ENCODE assay signal across 19 cellular contexts in the genomic region with DNA sequence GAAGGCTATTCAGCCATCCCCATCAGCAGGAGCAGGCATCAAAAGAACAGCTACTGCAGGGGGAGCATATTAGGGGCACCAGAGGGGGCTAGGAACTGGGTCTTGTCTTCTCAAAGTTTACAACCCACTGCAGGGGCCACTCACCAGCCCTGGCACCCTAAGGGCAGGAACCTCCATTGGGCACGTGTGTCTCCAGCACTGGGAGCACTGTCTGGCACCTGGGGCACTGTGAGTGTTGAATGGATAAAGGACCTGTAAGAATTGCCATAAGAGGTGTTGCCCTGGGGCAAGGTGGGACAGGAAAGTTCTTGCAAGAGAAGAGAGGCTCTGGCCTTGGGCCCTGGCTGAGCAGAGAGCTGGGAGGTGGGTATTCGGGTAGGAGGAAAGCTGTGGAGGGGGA. TPM values are rescaled to one million over a fixed set of nuclear protein-coding genes. Genes with fewer than 3 reads are reported as not detected.
DNase-seq lines count a peak whose midpoint lies in the region; ATAC-seq and TF ChIP-seq lines count a peak whose summit lies in the region.
"Had no signal": no experiment of that assay in that cellular context is flagged by ENCODE, and none has a peak within 500 bp of the region (broad histone marks: within the 10 kb centered on the region; RNA-seq: fewer than 3 reads in every experiment).

No MANE protein-coding gene starts in this region.

- no peak for DNase-seq in natural killer cell
- no peak for DNase-seq in natural killer cell treated with Interleukin-12 subunit alpha and Interleukin-12 subunit beta and Interleukin-15 and Interleukin-18, amount 100 ng/mL, for 72 hours (ENCODE audit: low spot score)
- peak; percentile 69 for DNase-seq in endodermal cell
- peak; percentile 84 for DNase-seq in mesendoderm
- no peak for DNase-seq in type B pancreatic cell (ENCODE audit: extremely low spot score, unreplicated experiment)
- DNase-seq in GDM1 (lab: John Stamatoyannopoulos, UW), result no peak
- DNase-seq in UCSD-AML1 (lab: John Stamatoyannopoulos, UW; ENCODE audit: unreplicated experiment), result no peak
- no peak for DNase-seq in pons (ENCODE audit: low spot score)
- DNase-seq: CD4-positive, alpha-beta memory T cell; DMS53; IMR-90; Karpas-422; MM.1S; NCI-H1092; NCI-H2081; NCI-H510A; NCI-H774; OCI-M1; Right ventricle myocardium superior had no signal

- H3K36me3 ChIP-seq in endodermal cell (ENCODE audit: control insufficient read depth, insufficient read depth, low read length) (no peaks in the 10 kb centered on the region), mesendoderm (ENCODE audit: control insufficient read depth, insufficient read depth, low read length) (no peaks in the 10 kb centered on the region)

- peaks cover 14% of the 10 kb centered on the region for H3K4me1 ChIP-seq in endodermal cell (ENCODE audit: control insufficient read depth, insufficient read depth, low read length)
- H3K4me1 ChIP-seq in mesendoderm (ENCODE audit: control insufficient read depth, low read depth, low read length), result peaks cover 14% of the 10 kb centered on the region

- intact Hi-C loops in natural killer cell (cut with micrococcal nuclease), result no loop called here

- H3K9ac ChIP-seq in endodermal cell (ENCODE audit: extremely low read depth, low read length, poor library complexity, severe bottlenecking) (no peak overlapping the region), mesendoderm (ENCODE audit: low read length) (no peak overlapping the region)

- H3K36me3 Mint-ChIP-seq in natural killer cell (no peaks in the 10 kb centered on the region), endodermal cell (ENCODE audit: low read depth) (no peaks in the 10 kb centered on the region), type B pancreatic cell (no peaks in the 10 kb centered on the region)
- H3K36me3 Mint-ChIP-seq in natural killer cell treated with Interleukin-12 subunit alpha and Interleukin-12 subunit beta and Interleukin-15 and Interleukin-18, amount 100 ng/mL, for 72 hours, result no peaks in the 10 kb centered on the region
- H3K36me3 Mint-ChIP-seq: CD4-positive, alpha-beta memory T cell had no signal

- H3K18ac ChIP-seq in mesendoderm (ENCODE audit: low read length), result peak overlapping the region; percentile 15

- no peak for ATAC-seq in natural killer cell
- no peak for ATAC-seq in natural killer cell treated with Interleukin-12 subunit alpha and Interleukin-12 subunit beta and Interleukin-15 and Interleukin-18, amount 100 ng/mL, for 72 hours

- H3K79me2 ChIP-seq in mesendoderm (ENCODE audit: control insufficient read depth, insufficient read depth, low read length), result no peaks in the 10 kb centered on the region

- H3K4me1 Mint-ChIP-seq in natural killer cell (peaks cover 6 to 13% of the 10 kb centered on the region in 2 donors), endodermal cell (peaks cover 40% of the 10 kb centered on the region), type B pancreatic cell (ENCODE audit: unreplicated experiment) (peaks cover 19% of the 10 kb centered on the region)
- peaks cover 0 to 4% of the 10 kb centered on the region in 2 donors for H3K4me1 Mint-ChIP-seq in natural killer cell treated with Interleukin-12 subunit alpha and Interleukin-12 subunit beta and Interleukin-15 and Interleukin-18, amount 100 ng/mL, for 72 hours (ENCODE audit: low read depth in 2 of 2)

- H2BK5ac ChIP-seq in mesendoderm (ENCODE audit: low read length), result no peak overlapping the region

- H3K9me3 ChIP-seq in endodermal cell (ENCODE audit: control insufficient read depth, low read length), result no peaks in the 10 kb centered on the region

- H3K9me3 Mint-ChIP-seq in natural killer cell (no peaks in the 10 kb centered on the region), endodermal cell (no peaks in the 10 kb centered on the region), type B pancreatic cell (no peaks in the 10 kb centered on the region)
- H3K9me3 Mint-ChIP-seq in natural killer cell treated with Interleukin-12 subunit alpha and Interleukin-12 subunit beta and Interleukin-15 and Interleukin-18, amount 100 ng/mL, for 72 hours, result no peaks in the 10 kb centered on the region
- H3K9me3 Mint-ChIP-seq: CD4-positive, alpha-beta memory T cell had no signal

- H3K23ac ChIP-seq in mesendoderm (ENCODE audit: low read length), result no peak overlapping the region

- no peak overlapping the region for H3K4me2 ChIP-seq in mesendoderm (ENCODE audit: low read length)

- peak overlapping the region; percentile 65 for H3K4ac ChIP-seq in mesendoderm (ENCODE audit: low read depth, low read length)

- TF ChIP-seq CTCF in natural killer cell (IDR thresholded peaks at IDR 0.05), result no peak
- TF ChIP-seq CTCF in endodermal cell (conservative IDR thresholded peaks at IDR 0.05), result no peak
- TF ChIP-seq CTCF in type B pancreatic cell (conservative IDR thresholded peaks at IDR 0.05), result no peak

- H2BK15ac ChIP-seq in mesendoderm (replicated peaks; ENCODE audit: low read depth), result no peak overlapping the region

- H4K8ac ChIP-seq in mesendoderm (ENCODE audit: low read depth, low read length), result no peak overlapping the region

- H3K27ac Mint-ChIP-seq in natural killer cell, result peak overlapping the region in 1 of 2 donors; percentile 63
- no peak overlapping the region for H3K27ac Mint-ChIP-seq in natural killer cell treated with Interleukin-12 subunit alpha and Interleukin-12 subunit beta and Interleukin-15 and Interleukin-18, amount 100 ng/mL, for 72 hours
- no peak overlapping the region for H3K27ac Mint-ChIP-seq in endodermal cell
- no peak overlapping the region for H3K27ac Mint-ChIP-seq in type B pancreatic cell
- H3K27ac Mint-ChIP-seq: CD4-positive, alpha-beta memory T cell had no signal

- WGBS in endodermal cell (ENCODE audit: insufficient coverage in 1 of 2, insufficient read length in 1 of 2), 2 experiments, result 63 to 64% methylated on average over 1 to 2 of the region's 2 CpGs
- no CpG with 5 or more reads among the region's 2 CpGs for WGBS in mesendoderm (ENCODE audit: extremely low coverage, insufficient coverage, low lambda C conversion rate)

- peak overlapping the region; percentile 28 for H3K4me3 Mint-ChIP-seq in natural killer cell
- H3K4me3 Mint-ChIP-seq in natural killer cell treated with Interleukin-12 subunit alpha and Interleukin-12 subunit beta and Interleukin-15 and Interleukin-18, amount 100 ng/mL, for 72 hours, result no peak overlapping the region
- no peak overlapping the region for H3K4me3 Mint-ChIP-seq in endodermal cell
- peak overlapping the region; percentile 72 for H3K4me3 Mint-ChIP-seq in type B pancreatic cell

- H4K5ac ChIP-seq in mesendoderm (ENCODE audit: low read length), result no peak overlapping the region

- no peak overlapping the region for H2BK120ac ChIP-seq in mesendoderm (ENCODE audit: low read depth, low read length)

- H3K56ac ChIP-seq in mesendoderm (ENCODE audit: low read length), result no peak overlapping the region

- H3K27ac ChIP-seq in endodermal cell (ENCODE audit: low read depth, low read length) (no peak overlapping the region), mesendoderm (ENCODE audit: low read depth, low read length) (no peak overlapping the region)

- no peak overlapping the region for H2AK5ac ChIP-seq in mesendoderm (ENCODE audit: low read length)

- H3K27me3 Mint-ChIP-seq in natural killer cell (ENCODE audit: low read depth in 2 of 2), result no peaks in the 10 kb centered on the region
- no peaks in the 10 kb centered on the region for H3K27me3 Mint-ChIP-seq in natural killer cell treated with Interleukin-12 subunit alpha and Interleukin-12 subunit beta and Interleukin-15 and Interleukin-18, amount 100 ng/mL, for 72 hours
- H3K27me3 Mint-ChIP-seq in endodermal cell (ENCODE audit: insufficient read depth), result peaks cover 21% of the 10 kb centered on the region
- H3K27me3 Mint-ChIP-seq in type B pancreatic cell, result peaks cover 42% of the 10 kb centered on the region

- H3K79me1 ChIP-seq in mesendoderm (ENCODE audit: low read length), result no peaks in the 10 kb centered on the region

- H3K27me3 ChIP-seq in endodermal cell (ENCODE audit: control insufficient read depth, insufficient read depth, low read length, poor library complexity, severe bottlenecking) (peaks cover 11% of the 10 kb centered on the region), mesendoderm (ENCODE audit: insufficient read depth, low read length, poor library complexity) (no peaks in the 10 kb centered on the region)

- no peak overlapping the region for H3K4me3 ChIP-seq in endodermal cell (ENCODE audit: low read length)
- H3K4me3 ChIP-seq in mesendoderm (ENCODE audit: low read length), result no peak overlapping the region

RNA-seq across cellular contexts. Expression of gene STEAP3, which starts 1.4 kb away (rescaled TPM):
- total RNA-seq in natural killer cell (1 to 10 TPM; 1.7 to 2.5 (median 2.0) TPM), endodermal cell (1 to 10 TPM; 4.4 to 7.9 TPM), type B pancreatic cell (ENCODE audit: low replicate concordance) (19.0 and 25.5 TPM in 2 replicates)
- total RNA-seq in natural killer cell treated with Interleukin-12 subunit alpha and Interleukin-12 subunit beta and Interleukin-15 and Interleukin-18, amount 100 ng/mL, for 72 hours, result 1 to 10 TPM; 1.3 to 2.3 TPM
- 3.2 TPM for polyA plus RNA-seq in endodermal cell (2013, experiment 1 of 2)
- 4.2 TPM for polyA plus RNA-seq in endodermal cell (2013, experiment 2 of 2)
- polyA plus RNA-seq in mesendoderm (2013, experiment 1 of 2), result 13.7 TPM
- 12.8 TPM for polyA plus RNA-seq in mesendoderm (2013, experiment 2 of 2)
- polyA plus RNA-seq: CD4-positive, alpha-beta memory T cell had no signal

Comparison
In these comparisons a context has a peak if more than half of its experiments do, and no peak if none do; other contexts are left out.
1. H3K4me3 Mint-ChIP-seq: peak in natural killer cell (single experiment) and type B pancreatic cell (single experiment); none in natural killer cell treated with Interleukin-12 subunit alpha and Interleukin-12 subunit beta and Interleukin-15 and Interleukin-18, amount 100 ng/mL, for 72 hours (single experiment) and endodermal cell (single experiment).
2. DNase-seq: peak in endodermal cell (single experiment) and mesendoderm (single experiment); none in natural killer cell (single experiment), natural killer cell treated with Interleukin-12 subunit alpha and Interleukin-12 subunit beta and Interleukin-15 and Interleukin-18, amount 100 ng/mL, for 72 hours (single experiment), type B pancreatic cell (single experiment), GDM1 (single experiment), UCSD-AML1 (single experiment) and pons (single experiment).